ENCODE assay signal across 1 cellular context in genomic region chr4:145481164-145481941, GRCh38.
TF ChIP-seq lines count a peak whose summit lies in the region.

Gene SMAD1, plus strand, starts transcription at chr4:145481853. Its CDS starts 32,761 bp downstream, at chr4:145514614.

TF ChIP-seq in HEK293, 187 proteins besides CTCF, POLR2A, EP300 and RAD21 (continued from another document):
- TF ChIP-seq ZNF223 (tag by site-specific recombination; IDR thresholded peaks at IDR 0.05), result 0 out of 2 replicates have a peak, but pooled peaks have one; percentile 57
